Comparison of ENCODE assay signal across 9 cellular contexts in the genomic region with DNA sequence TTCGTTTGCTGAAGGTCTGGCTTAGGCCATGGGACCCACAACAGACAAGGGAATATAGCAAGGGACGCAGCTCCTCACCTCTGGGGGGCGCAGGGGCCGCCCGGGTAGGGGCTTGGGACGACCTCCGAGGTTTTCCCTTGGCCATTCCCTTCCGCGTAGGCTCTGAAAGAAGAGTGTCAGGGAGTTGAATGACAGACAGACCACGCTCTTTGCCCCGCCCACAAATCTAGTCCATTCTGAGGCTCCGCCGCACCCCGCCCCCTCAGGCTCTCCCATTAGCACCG. TPM values are rescaled to one million over a fixed set of nuclear protein-coding genes. Genes with fewer than 3 reads are reported as not detected.
DNase-seq lines count a peak whose midpoint lies in the region; ATAC-seq, FAIRE-seq and TF ChIP-seq lines count a peak whose summit lies in the region.
"Had no signal": no experiment of that assay in that cellular context is flagged by ENCODE, and none has a peak within 500 bp of the region (broad histone marks: within the 10 kb centered on the region; RNA-seq: fewer than 3 reads in every experiment).

No MANE protein-coding gene starts in this region.

- H3K4me1 ChIP-seq in cardiac muscle cell (ENCODE audit: low read depth) (no peaks in the 10 kb centered on the region), H1 (replicated peaks in 1 of 4; ENCODE audit: control insufficient read depth in 3 of 4, insufficient read depth in 4 of 4, low read length in 3 of 4) (peaks cover 0 to 8% (median 3%) of the 10 kb centered on the region in 4 experiments; a peak in 4 of 7 replicates), mucosa of stomach (ENCODE audit: control insufficient read depth, insufficient read depth, low read length) (peaks cover 14% of the 10 kb centered on the region), upper lobe of right lung (no peaks in the 10 kb centered on the region)

- TF ChIP-seq CTCF in cardiac muscle cell (IDR thresholded peaks at IDR 0.05; ENCODE audit: low read depth, low read length), result peak; percentile 31
- peak; percentile 69 to 79 (median 71) for TF ChIP-seq CTCF in H1 (IDR thresholded peaks at IDR 0.05; ENCODE audit: control extremely low read depth in 1 of 3, insufficient read depth in 1 of 3, low read depth in 1 of 3, low read length in 3 of 3)
- no peak for TF ChIP-seq CTCF in upper lobe of right lung (IDR thresholded peaks at IDR 0.05)

- H3K36me3 ChIP-seq in cardiac muscle cell (no peaks in the 10 kb centered on the region), H1 (ENCODE audit: control insufficient read depth in 2 of 4, insufficient read depth in 4 of 4, low read length in 3 of 4) (no peaks in the 10 kb centered on the region), mucosa of stomach (ENCODE audit: control insufficient read depth, insufficient read depth, low read length) (no peaks in the 10 kb centered on the region), upper lobe of right lung (peaks cover 38% of the 10 kb centered on the region)

- POLR2A ChIA-PET in H1 (lab: Charles Lee; ENCODE audit: partially characterized antibody), result interaction anchor here (0.9 to 6.7 kb wide), 4 partner anchors 10 to 30 kb away, joined by 3 to 73 read pairs (median 8); partner anchors contain the start of gene ZNF414

- H4K91ac ChIP-seq in H1 (replicated peaks; ENCODE audit: insufficient read length, low read length), result no peak overlapping the region

- H3K18ac ChIP-seq in H1 (ENCODE audit: extremely low read depth, low read length), result no peak overlapping the region; the same call in 1 of the 2 replicates

- H2BK5ac ChIP-seq in H1 (ENCODE audit: low read depth, low read length), result no peak overlapping the region

- peak overlapping the region; percentile 76 for H3K27ac ChIP-seq in cardiac muscle cell
- H3K27ac ChIP-seq in H1 (ENCODE audit: low read depth, low read length), result no peak overlapping the region; the same call in 1 of the 2 replicates
- peak overlapping the region; percentile 72 for H3K27ac ChIP-seq in upper lobe of right lung

- H3K79me2 ChIP-seq in H1 (ENCODE audit: control insufficient read depth in 1 of 2, insufficient read depth in 2 of 2, low read length in 2 of 2), result no peaks in the 10 kb centered on the region

- no peak overlapping the region; the same call in 1 of the 2 replicates for H4K8ac ChIP-seq in H1 (ENCODE audit: extremely low read depth, insufficient read depth, low read length)

- CTCF ChIA-PET in H1 (lab: Charles Lee; ENCODE audit: partially characterized antibody), result interaction anchor here (1.1 to 5.4 kb wide), 10 partner anchors 9 to 255 kb away, joined by 3 to 34 read pairs (median 4); partner anchors contain the start of genes MYO1F and ZNF414

- peak in 1 of 2 experiments; percentile 63; a peak in 1 of 3 replicates for TF ChIP-seq POLR2A in H1 (IDR thresholded peaks at IDR 0.05; ENCODE audit: control extremely low read depth in 1 of 2, low read depth in 2 of 2, low read length in 2 of 2)

- peak overlapping the region; percentile 83; the same call in 1 of the 2 replicates for H2AFZ ChIP-seq in H1 (ENCODE audit: low read length)

- no peak overlapping the region for H2BK12ac ChIP-seq in H1 (ENCODE audit: low read depth, low read length)

- H3K56ac ChIP-seq in H1 (replicated peaks; ENCODE audit: insufficient read length, low read depth, low read length), result no peak overlapping the region

- no peak for ATAC-seq in upper lobe of right lung

- peaks cover 4 to 20% of the 10 kb centered on the region in 2 experiments for H4K20me1 ChIP-seq in H1 (replicated peaks in 1 of 2; ENCODE audit: control insufficient read depth in 1 of 2, insufficient read depth in 2 of 2, low read length in 2 of 2)

- intact Hi-C loops in cardiac septum (cut with DNase I) (no loop called here), upper lobe of right lung (cut with DNase I) (no loop called here)

- no peak overlapping the region for H2BK20ac ChIP-seq in H1 (ENCODE audit: low read length)

- H3K79me1 ChIP-seq in H1 (ENCODE audit: low read depth, low read length), result peaks cover 10% of the 10 kb centered on the region

- no peak overlapping the region for H2BK120ac ChIP-seq in H1 (replicated peaks; ENCODE audit: low read depth, low read length)

- peak; percentile 88 for FAIRE-seq in H1 (lab: Jason Lieb, UNC)
- FAIRE-seq: GM18507 had no signal

- H3K4ac ChIP-seq in H1 (replicated peaks; ENCODE audit: insufficient read length, low read depth, low read length), result no peak overlapping the region

- H3K14ac ChIP-seq in H1 (ENCODE audit: insufficient read length), result no peak overlapping the region

- no peak overlapping the region for H2BK15ac ChIP-seq in H1 (ENCODE audit: low read length)

- H3K27me3 ChIP-seq in cardiac muscle cell, result no peaks in the 10 kb centered on the region
- no peaks in the 10 kb centered on the region for H3K27me3 ChIP-seq in H1 (replicated peaks in 1 of 4; ENCODE audit: control insufficient read depth in 3 of 4, extremely low read depth in 1 of 4, insufficient read depth in 3 of 4, low read length in 3 of 4)
- H3K27me3 ChIP-seq in mucosa of stomach (ENCODE audit: control insufficient read depth, insufficient read depth, low read length), result no peaks in the 10 kb centered on the region
- no peaks in the 10 kb centered on the region for H3K27me3 ChIP-seq in upper lobe of right lung

- no peak overlapping the region for H2AK5ac ChIP-seq in H1 (ENCODE audit: low read depth, low read length)

- no peak overlapping the region for H3K4me3 ChIP-seq in cardiac muscle cell
- peak overlapping the region in 1 of 4 experiments; percentile 26; a peak in 3 of 8 replicates for H3K4me3 ChIP-seq in H1 (ENCODE audit: extremely low read depth in 1 of 4, insufficient read depth in 2 of 4, low read depth in 3 of 4, low read length in 4 of 4)
- peak overlapping the region; percentile 54 for H3K4me3 ChIP-seq in mucosa of stomach (ENCODE audit: low read length)
- peak overlapping the region; percentile 48 for H3K4me3 ChIP-seq in upper lobe of right lung

- 4% methylated on average over 15 of the region's 15 CpGs; no CpG with 5 or more reads in 1 of the 2 experiments for WGBS in H1 (ENCODE audit: extremely low coverage in 1 of 2, insufficient coverage in 1 of 2, insufficient read length in 1 of 2, insufficient replicate concordance in 2 of 2, low coverage in 1 of 2, low lambda C conversion rate in 2 of 2, missing lambda C conversion rate in 1 of 2), 2 experiments

- H3K9ac ChIP-seq in H1 (replicated peaks in 1 of 4; ENCODE audit: extremely low read depth in 1 of 4, low read depth in 3 of 4, low read length in 3 of 4) (no peak overlapping the region), mucosa of stomach (ENCODE audit: low read length) (peak overlapping the region; percentile 70)

- H3K23me2 ChIP-seq in H1 (ENCODE audit: low read depth, low read length), result peaks cover 6% of the 10 kb centered on the region; the same call in 1 of the 2 replicates

- DNase-seq in cardiac muscle cell (ENCODE audit: low read depth in 1 of 2, low spot score in 1 of 2) (no peak), cardiac septum (ENCODE audit: low spot score) (no peak), H1 (ENCODE audit: low read depth in 1 of 2, low spot score in 2 of 2) (peak; percentile 99 to 100), upper lobe of right lung (no peak), GM03348 (ENCODE audit: low spot score) (no peak), NCI-H526 treated with DMSO at 0.1 percent for 48 hours (lab: John Stamatoyannopoulos, UW) (no peak), NCI-H187 treated with DMSO at 0.1 percent for 48 hours (lab: John Stamatoyannopoulos, UW) (no peak)

- H3K9me3 ChIP-seq in cardiac muscle cell (ENCODE audit: low read depth), result no peaks in the 10 kb centered on the region
- no peaks in the 10 kb centered on the region for H3K9me3 ChIP-seq in H1 (ENCODE audit: insufficient read depth in 2 of 2, low read depth in 1 of 2, low read length in 1 of 2)
- no peaks in the 10 kb centered on the region for H3K9me3 ChIP-seq in mucosa of stomach (ENCODE audit: control insufficient read depth, low read length)
- no peaks in the 10 kb centered on the region for H3K9me3 ChIP-seq in upper lobe of right lung

- TF ChIP-seq RAD21 in H1 (IDR thresholded peaks at IDR 0.05 in 1 of 2, conservative IDR thresholded peaks at IDR 0.05 in 1 of 2; ENCODE audit: low read depth in 2 of 2, low read length in 2 of 2), result peak; percentile 46 to 53

- H4K5ac ChIP-seq in H1 (ENCODE audit: insufficient read length, low read depth, low read length), result no peak overlapping the region

- no peak overlapping the region for H3K23ac ChIP-seq in H1 (ENCODE audit: insufficient read length)

- no peak for TF ChIP-seq EP300 in H1 (IDR thresholded peaks at IDR 0.05; ENCODE audit: borderline replicate concordance in 1 of 2, low read depth in 2 of 2, low read length in 2 of 2)

- peak overlapping the region in 1 of 2 experiments; percentile 51; a peak in 3 of 4 replicates for H3K4me2 ChIP-seq in H1 (ENCODE audit: insufficient read depth in 1 of 2, low read depth in 2 of 2, low read length in 2 of 2)

RNA-seq across cellular contexts. Expression of gene ZNF414, which starts 11.4 kb away (rescaled TPM):
- total RNA-seq in cardiac muscle cell (21.1 and 50.7 TPM in 2 replicates), cardiac septum (20.2 TPM), upper lobe of right lung (23.4 TPM)
- polyA plus RNA-seq in cardiac muscle cell (64.2 and 82.2 TPM in 2 replicates), H1 (2011; rRNA removed) (9.7 and 21.4 TPM in 2 replicates)
- total RNA-seq in H1 (2021; fragmentation: NEBNext Ultra II Directional; extraction: Animal tissue kit (Norgen Biotek cat#: 25700)), result 23.6 and 26.8 TPM in 2 replicates
- polyA plus RNA-seq in H1 (2011; cell fraction: cytosol; rRNA removed), result 8.3 TPM
- polyA plus RNA-seq in H1 (2011; cell fraction: nucleus; rRNA removed), result 27.5 TPM
- 9.8 to 38.9 TPM (median 29.3 TPM) in 4 replicates for polyA plus RNA-seq in H1 (2012, experiment 1 of 2)
- polyA plus RNA-seq in H1 (2012, experiment 2 of 2), result 39.1 TPM
- 25.1 TPM for polyA plus RNA-seq in H1 (2013, experiment 1 of 2)
- polyA plus RNA-seq in H1 (2013, experiment 2 of 2), result 24.7 TPM
- 3.3 and 5.1 TPM in 2 replicates for polyA minus RNA-seq in H1 (2011; rRNA and poly(A)+ RNA removed)
- 21.7 TPM for polyA minus RNA-seq in H1 (2011; cell fraction: cytosol; rRNA and poly(A)+ RNA removed)
- 17.1 TPM for polyA minus RNA-seq in H1 (2011; cell fraction: nucleus; rRNA and poly(A)+ RNA removed)

RNA-seq across cellular contexts. Expression of gene PRAM1, which starts 22.9 kb away (rescaled TPM):
- total RNA-seq in cardiac muscle cell (0.33 and 1.2 TPM in 2 replicates), cardiac septum (0.62 TPM), upper lobe of right lung (31.3 TPM)
- polyA plus RNA-seq in cardiac muscle cell (0.22 and 1.2 TPM in 2 replicates), H1 (2011; rRNA removed) (0.06 and 0.17 TPM in 2 replicates)
- total RNA-seq in H1 (2021; fragmentation: NEBNext Ultra II Directional; extraction: Animal tissue kit (Norgen Biotek cat#: 25700)), result 0.23 and 0.43 TPM in 2 replicates
- polyA plus RNA-seq in H1 (2011; cell fraction: cytosol; rRNA removed), result 0.21 TPM
- polyA plus RNA-seq in H1 (2011; cell fraction: nucleus; rRNA removed), result 0.83 TPM
- 0.21 to 0.47 TPM (median 0.39 TPM) in 4 replicates for polyA plus RNA-seq in H1 (2012, experiment 1 of 2)
- not detected for polyA plus RNA-seq in H1 (2012, experiment 2 of 2)
- 0.24 TPM for polyA plus RNA-seq in H1 (2013, experiment 1 of 2)
- 0.31 TPM for polyA plus RNA-seq in H1 (2013, experiment 2 of 2)
- polyA minus RNA-seq in H1 (2011; rRNA and poly(A)+ RNA removed), result not detected in 2 replicates
- polyA minus RNA-seq in H1 (2011; cell fraction: cytosol; rRNA and poly(A)+ RNA removed), result not detected
- not detected for polyA minus RNA-seq in H1 (2011; cell fraction: nucleus; rRNA and poly(A)+ RNA removed)

RNA-seq across cellular contexts. Expression of gene MYO1F, which starts 51.9 kb away (rescaled TPM):
- 0.03 and 0.18 TPM in 2 replicates for total RNA-seq in cardiac muscle cell
- 1.5 and 5.1 TPM in 2 replicates for polyA plus RNA-seq in cardiac muscle cell
- 9.0 TPM for total RNA-seq in cardiac septum
- 2.2 and 4.6 TPM in 2 replicates for total RNA-seq in H1 (2021; fragmentation: NEBNext Ultra II Directional; extraction: Animal tissue kit (Norgen Biotek cat#: 25700))
- 1.4 and 3.1 TPM in 2 replicates for polyA plus RNA-seq in H1 (2011; rRNA removed)
- 1.6 TPM for polyA plus RNA-seq in H1 (2011; cell fraction: cytosol; rRNA removed)
- 2.8 TPM for polyA plus RNA-seq in H1 (2011; cell fraction: nucleus; rRNA removed)
- 6.5 to 9.2 TPM (median 8.1 TPM) in 4 replicates for polyA plus RNA-seq in H1 (2012, experiment 1 of 2)
- 2.3 TPM for polyA plus RNA-seq in H1 (2012, experiment 2 of 2)
- polyA plus RNA-seq in H1 (2013, experiment 1 of 2), result 3.7 TPM
- polyA plus RNA-seq in H1 (2013, experiment 2 of 2), result 3.5 TPM
- polyA minus RNA-seq in H1 (2011; rRNA and poly(A)+ RNA removed), result 3.1 and 5.2 TPM in 2 replicates
- 2.1 TPM for polyA minus RNA-seq in H1 (2011; cell fraction: cytosol; rRNA and poly(A)+ RNA removed)
- polyA minus RNA-seq in H1 (2011; cell fraction: nucleus; rRNA and poly(A)+ RNA removed), result 3.9 TPM
- total RNA-seq in upper lobe of right lung, result 106 TPM

Comparison
In these comparisons a context has a peak if more than half of its experiments do, and no peak if none do; other contexts are left out.
1. DNase-seq: peak in H1 (2 of 2); none in cardiac muscle cell (0 of 2), cardiac septum (single experiment), upper lobe of right lung (single experiment), GM03348 (single experiment), NCI-H526 treated with DMSO at 0.1 percent for 48 hours (single experiment) and NCI-H187 treated with DMSO at 0.1 percent for 48 hours (single experiment).
2. RNA of gene PRAM1, which starts 22.9 kb away (total RNA-seq): 31.3 TPM in upper lobe of right lung (single experiment); 0.62 TPM in cardiac septum (single experiment), 0.23 to 0.43 TPM in H1 and 0.33 to 1.2 TPM in cardiac muscle cell; every median in the first group is over 10 times any median in the second.
3. RNA of gene MYO1F, which starts 51.9 kb away (total RNA-seq): 106 TPM in upper lobe of right lung (single experiment); 9.0 TPM in cardiac septum (single experiment), 2.2 to 4.6 TPM in H1 and 0.03 to 0.18 TPM in cardiac muscle cell; every median in the first group is over 10 times any median in the second.